1 cellular context compared by ENCODE assay signal in genomic region chr2:6813573-6813972, GRCh38.
TF ChIP-seq lines count a peak whose summit lies in the region.

No MANE protein-coding gene starts in this region.

TF ChIP-seq in H1, 55 proteins besides CTCF, POLR2A, EP300 and RAD21:
- TF ChIP-seq HDAC2 (IDR thresholded peaks at IDR 0.05; ENCODE audit: borderline replicate concordance in 1 of 2, low read depth in 2 of 2, low read length in 2 of 2), result no peak
- TF ChIP-seq MAX (IDR thresholded peaks at IDR 0.05), result no peak
- no peak for TF ChIP-seq TBP (IDR thresholded peaks at IDR 0.05; ENCODE audit: low read depth, low read length)
- TF ChIP-seq CBX5 (IDR thresholded peaks at IDR 0.05; ENCODE audit: low read depth, low read length), result no peak
- no peak for TF ChIP-seq SP2 (IDR thresholded peaks at IDR 0.05; ENCODE audit: low read length)
- no peak for TF ChIP-seq BRCA1 (IDR thresholded peaks at IDR 0.05; ENCODE audit: low read depth, low read length)
- no peak for TF ChIP-seq GABPA (IDR thresholded peaks at IDR 0.05; ENCODE audit: borderline replicate concordance, insufficient read depth, low read length)
- no peak for TF ChIP-seq RXRA (IDR thresholded peaks at IDR 0.05; ENCODE audit: insufficient read depth, low read depth, low read length)
- no peak for TF ChIP-seq RFX5 (IDR thresholded peaks at IDR 0.05; ENCODE audit: borderline replicate concordance, low read depth, low read length)
- no peak for TF ChIP-seq POU5F1 (IDR thresholded peaks at IDR 0.05; ENCODE audit: low read depth, low read length)
- TF ChIP-seq KDM5A (IDR thresholded peaks at IDR 0.05; ENCODE audit: low read length), result no peak
- TF ChIP-seq CBX8 (IDR thresholded peaks at IDR 0.05; ENCODE audit: borderline replicate concordance, low read depth, low read length), result no peak
- no peak for TF ChIP-seq TEAD4 (IDR thresholded peaks at IDR 0.05; ENCODE audit: low read depth, low read length)
- TF ChIP-seq POLR2AphosphoS5 (IDR thresholded peaks at IDR 0.05; ENCODE audit: low read depth, low read length), result no peak
- no peak for TF ChIP-seq CREB1 (IDR thresholded peaks at IDR 0.05)
- no peak for TF ChIP-seq E2F6 (IDR thresholded peaks at IDR 0.05)
- TF ChIP-seq SP4 (IDR thresholded peaks at IDR 0.05; ENCODE audit: low read length), result no peak
- no peak for TF ChIP-seq CHD2 (IDR thresholded peaks at IDR 0.05; ENCODE audit: low read length)
